In the genomic region with DNA sequence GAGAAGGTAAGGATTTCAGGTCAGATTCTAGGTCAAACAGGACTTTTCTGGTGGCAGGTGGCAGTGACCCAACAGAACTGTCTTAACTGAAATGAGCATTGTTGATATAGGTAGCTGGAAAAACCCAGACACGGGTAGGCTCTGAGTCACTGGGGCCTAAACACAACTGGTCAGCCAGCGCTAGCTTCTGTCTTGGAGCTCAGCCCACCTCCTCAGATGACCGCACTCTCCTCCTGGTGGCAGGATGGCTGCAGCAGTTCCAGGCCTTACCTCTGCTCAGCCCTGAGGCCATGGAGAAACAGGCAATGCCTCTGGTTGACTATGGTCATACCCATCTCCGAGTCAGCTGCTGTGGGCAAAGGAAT, we compare ENCODE assay signal across 10 cellular contexts.
DNase-seq lines count a peak whose midpoint lies in the region; ATAC-seq and TF ChIP-seq lines count a peak whose summit lies in the region.
"Had no signal": no experiment of that assay in that cellular context is flagged by ENCODE, and none has a peak within 500 bp of the region (broad histone marks: within the 10 kb centered on the region; RNA-seq: fewer than 3 reads in every experiment).

No MANE protein-coding gene starts in this region.

- POLR2A ChIA-PET in activated CD4-positive, alpha-beta T cell treated with anti-CD3 and anti-CD28 coated beads, Interleukin-2, amount 10 ng/mL, durations not matched to agents 7 days and 5 days (lab: Charles Lee), result no interaction called here

- no peak overlapping the region for H3K4me3 Mint-ChIP-seq in activated CD4-positive, alpha-beta T cell treated with anti-CD3 and anti-CD28 coated beads, Interleukin-2, amount 10 ng/mL, durations not matched to agents 7 days and 5 days

- H3K9me3 Mint-ChIP-seq in activated CD4-positive, alpha-beta T cell treated with anti-CD3 and anti-CD28 coated beads, Interleukin-2, amount 10 ng/mL, durations not matched to agents 7 days and 5 days, result no peaks in the 10 kb centered on the region
- H3K9me3 Mint-ChIP-seq: activated naive CD8-positive, alpha-beta T cell treated with anti-CD3 and anti-CD28 coated beads, Interleukin-2, amount 10 ng/mL, durations not matched to agents 7 days and 5 days had no signal

- no peaks in the 10 kb centered on the region for H3K36me3 Mint-ChIP-seq in activated CD4-positive, alpha-beta T cell treated with anti-CD3 and anti-CD28 coated beads, Interleukin-2, amount 10 ng/mL, durations not matched to agents 7 days and 5 days (ENCODE audit: low read depth)
- H3K36me3 Mint-ChIP-seq: activated naive CD8-positive, alpha-beta T cell treated with anti-CD3 and anti-CD28 coated beads, Interleukin-2, amount 10 ng/mL, durations not matched to agents 7 days and 5 days had no signal

- DNase-seq in A172 (ENCODE audit: low spot score) (peak; percentile 85), HT1080 (ENCODE audit: low read depth) (peak; percentile 64), brain microvascular endothelial cell (peak; percentile 56), kidney glomerular epithelial cell (lab: John Stamatoyannopoulos, UW) (peak; percentile 48)
- no peak for DNase-seq in activated CD4-positive, alpha-beta T cell treated with anti-CD3 and anti-CD28 coated beads, Interleukin-2, amount 10 ng/mL, durations not matched to agents 7 days and 5 days
- DNase-seq in stimulated activated CD8-positive, alpha-beta memory T cell treated with anti-CD3 and anti-CD28 coated beads, Interleukin-4, amount 100 ng/mL, for 48 hours, result no peak
- DNase-seq: activated naive CD8-positive, alpha-beta T cell treated with anti-CD3 and anti-CD28 coated beads, Interleukin-2, amount 10 ng/mL, durations not matched to agents 7 days and 5 days; NCI-H1436 had no signal

- peak; percentile 62 for TF ChIP-seq CTCF in brain microvascular endothelial cell (IDR thresholded peaks at IDR 0.05; ENCODE audit: low read depth, low read length, missing control alignments)

- no peak overlapping the region for H3K4me3 ChIP-seq in brain microvascular endothelial cell (ENCODE audit: low read depth, low read length)

- H3K27ac ChIP-seq in brain microvascular endothelial cell, result no peak overlapping the region

- peaks cover 46% of the 10 kb centered on the region for H3K27me3 Mint-ChIP-seq in activated CD4-positive, alpha-beta T cell treated with anti-CD3 and anti-CD28 coated beads, Interleukin-2, amount 10 ng/mL, durations not matched to agents 7 days and 5 days

- ATAC-seq in HG03280 (IDR thresholded peaks at IDR 0.05; ENCODE audit: unreplicated experiment), result no peak
- ATAC-seq in HG02623 (IDR thresholded peaks at IDR 0.05; ENCODE audit: unreplicated experiment), result no peak

- CTCF ChIA-PET in activated CD4-positive, alpha-beta T cell treated with anti-CD3 and anti-CD28 coated beads, Interleukin-2, amount 10 ng/mL, durations not matched to agents 7 days and 5 days (lab: Charles Lee), result no interaction called here

- no peaks in the 10 kb centered on the region for H3K36me3 ChIP-seq in brain microvascular endothelial cell (replicated peaks)

- H3K27me3 ChIP-seq in brain microvascular endothelial cell (replicated peaks), result peaks cover 17% of the 10 kb centered on the region

- H3K27ac Mint-ChIP-seq in activated CD4-positive, alpha-beta T cell treated with anti-CD3 and anti-CD28 coated beads, Interleukin-2, amount 10 ng/mL, durations not matched to agents 7 days and 5 days, result no peak overlapping the region
- H3K27ac Mint-ChIP-seq: activated naive CD8-positive, alpha-beta T cell treated with anti-CD3 and anti-CD28 coated beads, Interleukin-2, amount 10 ng/mL, durations not matched to agents 7 days and 5 days had no signal

- peaks cover 4% of the 10 kb centered on the region for H3K4me1 Mint-ChIP-seq in activated CD4-positive, alpha-beta T cell treated with anti-CD3 and anti-CD28 coated beads, Interleukin-2, amount 10 ng/mL, durations not matched to agents 7 days and 5 days

- in situ Hi-C loops in brain microvascular endothelial cell (cut with HindIII; ENCODE audit: low pct_ligation_motif_present, low sequenced_read_pairs), result no loop called here

Comparison
In these comparisons a context has a peak if more than half of its experiments do, and no peak if none do; other contexts are left out.
1. DNase-seq: peak in A172 (single experiment), HT1080 (single experiment), brain microvascular endothelial cell (single experiment) and kidney glomerular epithelial cell (single experiment); none in activated CD4-positive, alpha-beta T cell treated with anti-CD3 and anti-CD28 coated beads, Interleukin-2, amount 10 ng/mL, durations not matched to agents 7 days and 5 days (single experiment) and stimulated activated CD8-positive, alpha-beta memory T cell treated with anti-CD3 and anti-CD28 coated beads, Interleukin-4, amount 100 ng/mL, for 48 hours (single experiment).